Comparison of ENCODE assay signal across 7 cellular contexts in the genomic region with DNA sequence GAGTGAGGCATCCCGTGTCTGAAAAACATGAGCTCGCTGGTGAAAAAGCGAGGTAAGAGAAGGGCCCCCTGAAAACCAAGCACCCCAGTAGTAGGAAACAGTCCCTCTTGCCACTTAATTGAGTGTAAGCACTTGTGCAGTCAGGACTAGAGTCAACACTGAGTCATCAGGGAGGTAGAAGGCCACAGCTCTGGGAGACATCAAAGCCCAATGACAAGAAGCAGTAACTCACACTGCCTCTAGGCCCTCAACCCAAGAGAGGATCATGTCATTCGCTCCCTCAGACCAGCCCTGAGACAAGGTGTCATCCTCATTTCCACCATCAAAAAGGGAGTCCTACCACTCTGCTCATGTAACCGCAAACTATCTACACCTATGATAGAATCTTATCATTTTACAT.
DNase-seq lines count a peak whose midpoint lies in the region; ATAC-seq and TF ChIP-seq lines count a peak whose summit lies in the region.

No MANE protein-coding gene starts in this region.

- peak; percentile 89 for DNase-seq in RKO (ENCODE audit: low spot score)
- peak; percentile 57 for DNase-seq in choroid plexus epithelial cell (ENCODE audit: low read depth)
- DNase-seq in stimulated activated CD4-positive, alpha-beta T cell treated with anti-CD3 and anti-CD28 coated beads, Interleukin-1b, Interleukin-23, amount 100 ng/mL, for 48 hours: peak; percentile 80
- no peak for DNase-seq in NCI-H2227 (lab: John Stamatoyannopoulos, UW; ENCODE audit: unreplicated experiment)

- H3K4me3 ChIP-seq in choroid plexus epithelial cell (ENCODE audit: low read depth, low read length): no peak overlapping the region

- ATAC-seq in GM18868 (IDR thresholded peaks at IDR 0.05; ENCODE audit: unreplicated experiment): peak; percentile 57
- ATAC-seq in GM21529 (IDR thresholded peaks at IDR 0.05; ENCODE audit: unreplicated experiment): no peak
- no peak for ATAC-seq in GM19397 (IDR thresholded peaks at IDR 0.05; ENCODE audit: unreplicated experiment)

- no peak for TF ChIP-seq CTCF in choroid plexus epithelial cell (conservative IDR thresholded peaks at IDR 0.05; ENCODE audit: low read depth, low read length)
